ENCODE assay signal across 13 cellular contexts in the genomic region with DNA sequence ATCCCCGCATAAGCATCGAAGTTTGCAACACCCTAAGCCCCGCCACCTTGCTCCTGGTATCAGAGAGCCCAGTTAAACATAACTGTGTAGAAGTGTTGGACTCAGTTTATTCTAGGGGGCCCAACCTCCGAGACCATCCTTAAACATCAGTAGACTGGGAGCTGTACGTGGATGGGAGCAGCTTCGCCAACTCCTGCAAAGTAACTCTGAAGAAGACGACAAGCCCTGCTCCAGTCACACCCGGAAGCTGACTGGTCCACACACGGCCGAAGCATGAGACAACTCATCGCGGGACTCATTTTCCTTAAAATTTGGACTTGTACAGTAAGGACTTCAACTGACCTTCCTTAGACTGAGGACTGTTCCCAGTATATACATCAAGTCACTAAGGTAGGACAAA. TPM values are rescaled to one million over a fixed set of nuclear protein-coding genes. Genes with fewer than 3 reads are reported as not detected.
"Had no signal": no experiment of that assay in that cellular context is flagged by ENCODE, and none has a peak within 500 bp of the region (broad histone marks: within the 10 kb centered on the region; RNA-seq: fewer than 3 reads in every experiment).

No MANE protein-coding gene starts in this region.

RNA-seq across cellular contexts. Expression of a gene that starts 8.5 kb away (rescaled TPM):
- total RNA-seq: dermis blood vessel endothelial cell, frontal cortex, left ventricle myocardium superior, lower lobe of right lung, myocyte, natural killer cell, occipital lobe, pulmonary artery endothelial cell, thoracic aorta, tibial nerve, urinary bladder had no signal
- polyA plus RNA-seq: neural cell, ovary, urinary bladder had no signal
